11 cellular contexts compared by ENCODE assay signal in the genomic region with DNA sequence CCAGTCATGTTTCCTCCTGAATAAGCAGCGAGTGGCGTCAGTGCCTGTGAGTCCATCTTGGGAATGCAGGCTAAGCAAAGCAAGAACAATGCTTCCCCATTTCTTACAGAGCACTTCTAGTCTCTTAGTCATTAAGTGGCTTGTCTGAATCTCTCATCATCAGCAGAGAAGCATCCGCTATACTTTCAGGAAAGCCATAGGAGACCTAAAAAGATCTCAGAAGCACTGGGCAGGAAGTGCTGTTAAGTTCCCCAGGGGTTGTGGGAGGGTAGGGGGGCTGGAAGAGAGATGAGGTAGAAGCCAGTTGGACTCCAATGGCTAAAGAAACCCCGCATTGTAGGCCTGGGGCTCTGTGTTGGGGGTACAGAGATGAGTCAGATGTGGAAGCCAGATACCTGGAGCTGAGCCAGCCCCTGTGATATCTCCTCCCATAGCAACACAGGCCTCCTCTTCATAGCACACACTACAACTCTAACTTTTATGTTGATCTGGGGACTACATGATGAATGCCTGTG. TPM values are rescaled to one million over a fixed set of nuclear protein-coding genes. Genes with fewer than 3 reads are reported as not detected.
DNase-seq lines count a peak whose midpoint lies in the region; ATAC-seq, FAIRE-seq and TF ChIP-seq lines count a peak whose summit lies in the region.
"Had no signal": no experiment of that assay in that cellular context is flagged by ENCODE, and none has a peak within 500 bp of the region (broad histone marks: within the 10 kb centered on the region; RNA-seq: fewer than 3 reads in every experiment).

No MANE protein-coding gene starts in this region.

- H3K4me1 ChIP-seq in uterus: no peaks in the 10 kb centered on the region

- H3K4me3 Mint-ChIP-seq in WTC11: no peak overlapping the region

- H3K36me3 ChIP-seq in uterus: no peaks in the 10 kb centered on the region
- H3K36me3 ChIP-seq: WERI-Rb-1 had no signal

- POLR2A ChIA-PET in WTC11 (lab: Charles Lee): interaction anchor here (0.6 kb wide), 1 partner anchor 201 kb away, joined by 4 read pairs; no protein-coding TSS in a partner anchor

- FAIRE-seq in HTR-8/SVneo (lab: Jason Lieb, UNC): no peak
- FAIRE-seq: islet of Langerhans had no signal

- peaks cover 73% of the 10 kb centered on the region for H3K4me1 Mint-ChIP-seq in WTC11

- DNase-seq in left ventricle myocardium superior (no peak), HPDE6-E6E7 (ENCODE audit: extremely low spot score) (no peak), uterus (no peak), HTR-8/SVneo (ENCODE audit: insufficient read length, low spot score) (no peak), WTC11 (ENCODE audit: low spot score) (no peak)
- DNase-seq: NCI-H1048, WERI-Rb-1 had no signal

- peaks cover 61% of the 10 kb centered on the region for H3K36me3 Mint-ChIP-seq in WTC11

- ATAC-seq in GM18502 (IDR thresholded peaks at IDR 0.05; ENCODE audit: poor library complexity, unreplicated experiment) (peak; percentile 90), GM21515 (IDR thresholded peaks at IDR 0.05; ENCODE audit: unreplicated experiment) (peak; percentile 72), HG03442 (IDR thresholded peaks at IDR 0.05; ENCODE audit: unreplicated experiment) (peak; percentile 85), left ventricle myocardium superior (peak; percentile 35), WTC11 (no peak)

- TF ChIP-seq CTCF in uterus (IDR thresholded peaks at IDR 0.05): no peak
- no peak for TF ChIP-seq CTCF in WTC11 (IDR thresholded peaks at IDR 0.05)

- H3K9me3 Mint-ChIP-seq in WTC11: no peaks in the 10 kb centered on the region

- H3K27ac Mint-ChIP-seq in WTC11: no peak overlapping the region

- H3K27ac ChIP-seq in uterus: no peak overlapping the region
- H3K27ac ChIP-seq: WERI-Rb-1 had no signal

- intact Hi-C loops in left ventricle myocardium superior (cut with micrococcal nuclease) (no loop called here), uterus (cut with DNase I; ENCODE audit: low total_unique reads) (no loop called here)

- H3K4me3 ChIP-seq in uterus: no peak overlapping the region

- no peak for TF ChIP-seq POLR2A in uterus (IDR thresholded peaks at IDR 0.05)

- no peaks in the 10 kb centered on the region for H3K9me3 ChIP-seq in uterus

- no peaks in the 10 kb centered on the region for H3K27me3 ChIP-seq in uterus

- CTCF ChIA-PET in WTC11 (lab: Charles Lee): interaction anchor here (2.0 kb wide), 1 partner anchor 174 kb away, joined by 15 read pairs; no protein-coding TSS in a partner anchor

- no peaks in the 10 kb centered on the region for H3K27me3 Mint-ChIP-seq in WTC11 (ENCODE audit: low read depth)

TF ChIP-seq in WTC11, 78 proteins besides CTCF, POLR2A, EP300 and RAD21 (continues in another document):
- TF ChIP-seq ZBTB21 (CRISPR knock-in tag; IDR thresholded peaks at IDR 0.05; ENCODE audit: borderline replicate concordance) (no peak), CREB1 (CRISPR knock-in tag; IDR thresholded peaks at IDR 0.05) (no peak), MYBL2 (CRISPR knock-in tag; IDR thresholded peaks at IDR 0.05) (no peak), TP53 (CRISPR knock-in tag; IDR thresholded peaks at IDR 0.05) (no peak), OVOL2 (CRISPR knock-in tag; IDR thresholded peaks at IDR 0.05; ENCODE audit: borderline replicate concordance) (no peak), IRF2 (CRISPR knock-in tag; IDR thresholded peaks at IDR 0.05; ENCODE audit: borderline replicate concordance, low read depth) (no peak), RORB (CRISPR knock-in tag; IDR thresholded peaks at IDR 0.05) (no peak), ARID4B (CRISPR knock-in tag; IDR thresholded peaks at IDR 0.05; ENCODE audit: borderline replicate concordance) (no peak), E2F5 (CRISPR knock-in tag; IDR thresholded peaks at IDR 0.05) (no peak), ESRRA (CRISPR knock-in tag; IDR thresholded peaks at IDR 0.05; ENCODE audit: borderline replicate concordance) (no peak)
- TF ChIP-seq, protein P1, sequence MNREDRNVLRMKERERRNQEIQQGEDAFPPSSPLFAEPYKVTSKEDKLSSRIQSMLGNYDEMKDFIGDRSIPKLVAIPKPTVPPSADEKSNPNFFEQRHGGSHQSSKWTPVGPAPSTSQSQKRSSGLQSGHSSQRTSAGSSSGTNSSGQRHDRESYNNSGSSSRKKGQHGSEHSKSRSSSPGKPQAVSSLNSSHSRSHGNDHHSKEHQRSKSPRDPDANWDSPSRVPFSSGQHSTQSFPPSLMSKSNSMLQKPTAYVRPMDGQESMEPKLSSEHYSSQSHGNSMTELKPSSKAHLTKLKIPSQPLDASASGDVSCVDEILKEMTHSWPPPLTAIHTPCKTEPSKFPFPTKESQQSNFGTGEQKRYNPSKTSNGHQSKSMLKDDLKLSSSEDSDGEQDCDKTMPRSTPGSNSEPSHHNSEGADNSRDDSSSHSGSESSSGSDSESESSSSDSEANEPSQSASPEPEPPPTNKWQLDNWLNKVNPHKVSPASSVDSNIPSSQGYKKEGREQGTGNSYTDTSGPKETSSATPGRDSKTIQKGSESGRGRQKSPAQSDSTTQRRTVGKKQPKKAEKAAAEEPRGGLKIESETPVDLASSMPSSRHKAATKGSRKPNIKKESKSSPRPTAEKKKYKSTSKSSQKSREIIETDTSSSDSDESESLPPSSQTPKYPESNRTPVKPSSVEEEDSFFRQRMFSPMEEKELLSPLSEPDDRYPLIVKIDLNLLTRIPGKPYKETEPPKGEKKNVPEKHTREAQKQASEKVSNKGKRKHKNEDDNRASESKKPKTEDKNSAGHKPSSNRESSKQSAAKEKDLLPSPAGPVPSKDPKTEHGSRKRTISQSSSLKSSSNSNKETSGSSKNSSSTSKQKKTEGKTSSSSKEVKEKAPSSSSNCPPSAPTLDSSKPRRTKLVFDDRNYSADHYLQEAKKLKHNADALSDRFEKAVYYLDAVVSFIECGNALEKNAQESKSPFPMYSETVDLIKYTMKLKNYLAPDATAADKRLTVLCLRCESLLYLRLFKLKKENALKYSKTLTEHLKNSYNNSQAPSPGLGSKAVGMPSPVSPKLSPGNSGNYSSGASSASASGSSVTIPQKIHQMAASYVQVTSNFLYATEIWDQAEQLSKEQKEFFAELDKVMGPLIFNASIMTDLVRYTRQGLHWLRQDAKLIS (CRISPR knock-in tag; IDR thresholded peaks at IDR 0.05; ENCODE audit: borderline replicate concordance): no peak
- TF ChIP-seq, protein P2, sequence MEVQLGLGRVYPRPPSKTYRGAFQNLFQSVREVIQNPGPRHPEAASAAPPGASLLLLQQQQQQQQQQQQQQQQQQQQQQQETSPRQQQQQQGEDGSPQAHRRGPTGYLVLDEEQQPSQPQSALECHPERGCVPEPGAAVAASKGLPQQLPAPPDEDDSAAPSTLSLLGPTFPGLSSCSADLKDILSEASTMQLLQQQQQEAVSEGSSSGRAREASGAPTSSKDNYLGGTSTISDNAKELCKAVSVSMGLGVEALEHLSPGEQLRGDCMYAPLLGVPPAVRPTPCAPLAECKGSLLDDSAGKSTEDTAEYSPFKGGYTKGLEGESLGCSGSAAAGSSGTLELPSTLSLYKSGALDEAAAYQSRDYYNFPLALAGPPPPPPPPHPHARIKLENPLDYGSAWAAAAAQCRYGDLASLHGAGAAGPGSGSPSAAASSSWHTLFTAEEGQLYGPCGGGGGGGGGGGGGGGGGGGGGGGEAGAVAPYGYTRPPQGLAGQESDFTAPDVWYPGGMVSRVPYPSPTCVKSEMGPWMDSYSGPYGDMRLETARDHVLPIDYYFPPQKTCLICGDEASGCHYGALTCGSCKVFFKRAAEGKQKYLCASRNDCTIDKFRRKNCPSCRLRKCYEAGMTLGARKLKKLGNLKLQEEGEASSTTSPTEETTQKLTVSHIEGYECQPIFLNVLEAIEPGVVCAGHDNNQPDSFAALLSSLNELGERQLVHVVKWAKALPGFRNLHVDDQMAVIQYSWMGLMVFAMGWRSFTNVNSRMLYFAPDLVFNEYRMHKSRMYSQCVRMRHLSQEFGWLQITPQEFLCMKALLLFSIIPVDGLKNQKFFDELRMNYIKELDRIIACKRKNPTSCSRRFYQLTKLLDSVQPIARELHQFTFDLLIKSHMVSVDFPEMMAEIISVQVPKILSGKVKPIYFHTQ (CRISPR knock-in tag; IDR thresholded peaks at IDR 0.05): no peak

RNA-seq across cellular contexts. Expression of gene SYT6, which starts 44.9 kb away (rescaled TPM):
- total RNA-seq in left ventricle myocardium superior (not detected), uterus (under 1 TPM in 2 of 4 donors, not detected in 2; 0.29 to 0.55 TPM), WTC11 (2021) (54.2 to 58.2 TPM (median 55.9 TPM) in 3 replicates)

Comparison
In these comparisons a context has a peak if more than half of its experiments do, and no peak if none do; other contexts are left out.
1. RNA of gene SYT6, which starts 44.9 kb away (total RNA-seq): 54.2 to 58.2 TPM in WTC11; 0.29 to 0.55 TPM in uterus and not detected in left ventricle myocardium superior (single experiment); every median in the first group is over 10 times any median in the second.